In genomic region chr2:186256540-186256939, GRCh38 we compare ENCODE assay signal across 8 cellular contexts.
A peak's percentile ranks its signal among the peaks of the same experiment; 100 is the strongest.
DNase-seq lines count a peak whose midpoint lies in the region; ATAC-seq and TF ChIP-seq lines count a peak whose summit lies in the region.

No MANE protein-coding gene starts in this region.

- H3K79me2 ChIP-seq in PC-3 (ENCODE audit: low read length), result no peaks in the 10 kb centered on the region

- in situ Hi-C loops in ACHN (cut with HindIII; ENCODE audit: low pct_ligation_motif_present, low pct_unique_long_range_greater_than_20kb, low sequenced_read_pairs), result no loop called here

- WGBS in HUES64, result 13% methylated on average over 1 of the region's 1 CpG
- 9 to 38% methylated on average over 1 of the region's 1 CpG for WGBS in sigmoid colon, 2 donors

- intact Hi-C loops in PC-3 (cut with micrococcal nuclease) (loop anchor here (1.0 to 10.0 kb wide), 8 partner anchors 126 to 1048 kb away; no protein-coding TSS in a partner anchor), sigmoid colon (cut with DNase I) (no loop called here)

- no peaks in the 10 kb centered on the region for H3K36me3 ChIP-seq in HUES64 (ENCODE audit: insufficient read depth, low read length)
- no peaks in the 10 kb centered on the region for H3K36me3 ChIP-seq in PC-3 (ENCODE audit: low read depth, low read length)
- no peaks in the 10 kb centered on the region for H3K36me3 ChIP-seq in sigmoid colon

- H3K4me3 ChIP-seq in HUES64 (ENCODE audit: low read length) (no peak overlapping the region), PC-3 (ENCODE audit: low read length) (no peak overlapping the region), sigmoid colon (no peak overlapping the region)

- H3K27ac ChIP-seq in HUES64 (ENCODE audit: low read depth, low read length), result peak overlapping the region; percentile 76; the same call in 1 of the 2 replicates
- no peak overlapping the region for H3K27ac ChIP-seq in PC-3 (ENCODE audit: low read length)
- H3K27ac ChIP-seq in sigmoid colon, result no peak overlapping the region

- TF ChIP-seq POLR2A in sigmoid colon (IDR thresholded peaks at IDR 0.05), result no peak

- POLR2A ChIA-PET in PC-3 (lab: Charles Lee; ENCODE audit: unreplicated experiment), result no interaction called here

- TF ChIP-seq CTCF in PC-3 (conservative IDR thresholded peaks at IDR 0.05; ENCODE audit: low read depth, low read length) (peak; percentile 88), sigmoid colon (IDR thresholded peaks at IDR 0.05) (peak in 1 of 4 experiments; percentile 35)

- H3K4me1 ChIP-seq in HUES64 (ENCODE audit: insufficient read depth, low read length), result peaks cover 12% of the 10 kb centered on the region
- H3K4me1 ChIP-seq in PC-3 (ENCODE audit: insufficient read depth, low read length), result no peaks in the 10 kb centered on the region
- H3K4me1 ChIP-seq in sigmoid colon, result no peaks in the 10 kb centered on the region

- ATAC-seq in GM18858 (IDR thresholded peaks at IDR 0.05; ENCODE audit: unreplicated experiment) (peak; percentile 81), PC-3 (peak; percentile 78), HG03108 (IDR thresholded peaks at IDR 0.05; ENCODE audit: unreplicated experiment) (no peak)

- H3K4me2 ChIP-seq in PC-3 (ENCODE audit: low read length), result no peak overlapping the region

- H3K27me3 ChIP-seq in HUES64 (ENCODE audit: insufficient read depth, low read length) (no peaks in the 10 kb centered on the region), PC-3 (ENCODE audit: low read length) (no peaks in the 10 kb centered on the region), sigmoid colon (no peaks in the 10 kb centered on the region)

- no peak for TF ChIP-seq EP300 in sigmoid colon (IDR thresholded peaks at IDR 0.05)

- no peak overlapping the region for H2AFZ ChIP-seq in PC-3 (ENCODE audit: low read length)

- H3K9ac ChIP-seq in HUES64 (ENCODE audit: low read depth, low read length) (no peak overlapping the region), PC-3 (ENCODE audit: low read length) (no peak overlapping the region)

- BruUV-seq in PC-3 (replicated peaks; lab: Mats Ljungman, UMichigan), result no TSS peak

- DNase-seq in ACHN (peak; percentile 55), PC-3 (peak; percentile 76), fibroblast of gingiva (ENCODE audit: low read depth) (peak; percentile 42), putamen (ENCODE audit: low spot score) (peak; percentile 45), sigmoid colon (no peak)

- no peaks in the 10 kb centered on the region for H3F3A ChIP-seq in PC-3 (ENCODE audit: low read length, unreplicated experiment)

- H3K9me2 ChIP-seq in PC-3 (replicated peaks; ENCODE audit: low read length), result no peaks in the 10 kb centered on the region

- H4K20me1 ChIP-seq in PC-3 (ENCODE audit: low read length), result no peaks in the 10 kb centered on the region

- CTCF ChIA-PET in PC-3 (lab: Charles Lee), result no interaction called here

- no peaks in the 10 kb centered on the region for H3K9me3 ChIP-seq in HUES64 (ENCODE audit: insufficient read depth, low read depth, low read length)
- H3K9me3 ChIP-seq in PC-3 (ENCODE audit: low read length), result no peaks in the 10 kb centered on the region
- no peaks in the 10 kb centered on the region for H3K9me3 ChIP-seq in sigmoid colon
